Comparison of ENCODE assay signal across 20 cellular contexts in the genomic region with DNA sequence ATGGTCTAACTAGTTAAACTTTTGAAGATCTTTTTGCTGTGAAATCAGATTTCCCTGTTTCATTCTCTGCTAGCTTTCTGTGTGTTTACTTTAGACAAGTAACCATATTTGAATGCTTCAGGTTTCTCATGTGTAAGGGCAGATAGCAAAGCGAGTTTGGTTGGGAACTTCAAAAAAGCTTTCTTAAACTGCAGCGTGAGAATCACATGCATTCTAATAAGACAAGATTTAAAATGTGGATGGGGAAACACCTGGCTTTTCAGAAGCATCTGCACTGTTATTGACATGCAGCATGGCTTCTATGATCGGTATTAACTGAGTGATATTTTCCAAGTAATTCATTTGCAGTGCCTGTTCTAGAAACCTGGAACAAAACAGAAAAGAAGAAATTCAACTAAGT.
DNase-seq lines count a peak whose midpoint lies in the region; ATAC-seq lines count a peak whose summit lies in the region.
"Had no signal": no experiment of that assay in that cellular context is flagged by ENCODE, and none has a peak within 500 bp of the region (broad histone marks: within the 10 kb centered on the region; RNA-seq: fewer than 3 reads in every experiment).

No MANE protein-coding gene starts in this region.

- H3K4me3 ChIP-seq in neuronal stem cell (ENCODE audit: low read length in 2 of 2) = no peak overlapping the region
- H3K4me3 ChIP-seq: psoas muscle, skin epidermis, stomach had no signal

- no peak overlapping the region for H2BK5ac ChIP-seq in neuronal stem cell (ENCODE audit: low read length)

- no peak overlapping the region for H3K4ac ChIP-seq in neuronal stem cell (ENCODE audit: low read length)

- H4K91ac ChIP-seq in neuronal stem cell (ENCODE audit: low read depth, low read length, poor library complexity) = no peak overlapping the region

- no peak overlapping the region for H2BK12ac ChIP-seq in neuronal stem cell (ENCODE audit: low read length)

- no peak overlapping the region for H4K8ac ChIP-seq in neuronal stem cell (ENCODE audit: low read depth, low read length)

- no peak overlapping the region for H3K27ac ChIP-seq in neuronal stem cell (replicated peaks; ENCODE audit: low read length)
- H3K27ac ChIP-seq: KMS-11, psoas muscle, skin epidermis, stomach had no signal

- no peak overlapping the region for H3K14ac ChIP-seq in neuronal stem cell (ENCODE audit: low read length)

- H3K9ac ChIP-seq in neuronal stem cell (ENCODE audit: low read depth, low read length, poor library complexity) = no peak overlapping the region
- H3K9ac ChIP-seq: KMS-11 had no signal

- no peak overlapping the region for H2BK15ac ChIP-seq in neuronal stem cell (ENCODE audit: low read length)

- no peaks in the 10 kb centered on the region for H3K79me1 ChIP-seq in neuronal stem cell (ENCODE audit: low read depth, low read length)

- H3K18ac ChIP-seq in neuronal stem cell (ENCODE audit: low read length) = no peak overlapping the region

- H2AFZ ChIP-seq in neuronal stem cell (ENCODE audit: low read length) = peak overlapping the region; percentile 9

- WGBS in neuronal stem cell (ENCODE audit: extremely low coverage in 2 of 2, insufficient read length in 2 of 2, insufficient replicate concordance in 1 of 2), 2 donors = no CpG with 5 or more reads among the region's 3 CpGs

- no peaks in the 10 kb centered on the region for H3K27me3 ChIP-seq in neuronal stem cell (ENCODE audit: control insufficient read depth in 3 of 3, insufficient read depth in 3 of 3, low read depth in 1 of 3, low read length in 3 of 3)
- H3K27me3 ChIP-seq: stomach had no signal

- ATAC-seq in GM19324 (IDR thresholded peaks at IDR 0.05; ENCODE audit: low FRiP score, unreplicated experiment) = peak; percentile 46
- peak; percentile 42 for ATAC-seq in GM21786 (IDR thresholded peaks at IDR 0.05; ENCODE audit: unreplicated experiment)
- ATAC-seq in HG03175 (IDR thresholded peaks at IDR 0.05; ENCODE audit: unreplicated experiment) = peak; percentile 44
- no peak for ATAC-seq in GM21825 (IDR thresholded peaks at IDR 0.05; ENCODE audit: unreplicated experiment)
- ATAC-seq: effector memory CD8-positive, alpha-beta T cell; left colon; psoas muscle had no signal

- DNase-seq in neuronal stem cell (ENCODE audit: low spot score) (no peak), Ammon's horn (ENCODE audit: low spot score) (no peak), globus pallidus (ENCODE audit: low spot score) (no peak)
- DNase-seq in stimulated activated CD4-positive, alpha-beta T cell treated with anti-CD3 and anti-CD28 coated beads, Interleukin-2, amount 100 ng/mL, for 24 hours = no peak
- DNase-seq: activated CD8-positive, alpha-beta memory T cell treated with anti-CD3 and anti-CD28 coated beads for 24 hours; activated naive CD8-positive, alpha-beta T cell treated with anti-CD3 and anti-CD28 coated beads, Interleukin-2, amount 10 ng/mL, durations not matched to agents 7 days and 5 days; effector memory CD8-positive, alpha-beta T cell; glutamatergic neuron; left colon; NCI-H2029; psoas muscle; stimulated activated CD4-positive, alpha-beta T cell treated with anti-CD3 and anti-CD28 coated beads, Interleukin-4, amount 100 ng/mL, for 1 hour; stomach; trophoblast cell had no signal

- H3K4me2 ChIP-seq in neuronal stem cell (ENCODE audit: insufficient read depth, low read length, poor library complexity, severe bottlenecking) = no peak overlapping the region
- H3K4me2 ChIP-seq: KMS-11 had no signal

- H2BK120ac ChIP-seq in neuronal stem cell (ENCODE audit: low read depth, low read length) = no peak overlapping the region

- no peak overlapping the region for H3K23ac ChIP-seq in neuronal stem cell (ENCODE audit: low read depth, low read length, poor library complexity)

- H3K4me1 ChIP-seq in neuronal stem cell (ENCODE audit: control insufficient read depth in 2 of 2, insufficient read depth in 1 of 2, low read depth in 1 of 2, low read length in 2 of 2) = peaks cover 0 to 5% of the 10 kb centered on the region in 2 donors
- H3K4me1 ChIP-seq: psoas muscle, stomach had no signal

- no peak overlapping the region for H2AK5ac ChIP-seq in neuronal stem cell (ENCODE audit: low read depth, low read length)

- H3K9me3 ChIP-seq in neuronal stem cell (replicated peaks in 1 of 2; ENCODE audit: control insufficient read depth in 2 of 2, insufficient read depth in 1 of 2, low read depth in 1 of 2, low read length in 2 of 2) = no peaks in the 10 kb centered on the region
- H3K9me3 ChIP-seq: psoas muscle, stomach had no signal

- no peaks in the 10 kb centered on the region for H3K36me3 ChIP-seq in neuronal stem cell (replicated peaks in 1 of 2; ENCODE audit: control insufficient read depth in 2 of 2, insufficient read depth in 2 of 2, low read length in 2 of 2)
- H3K36me3 ChIP-seq: stomach had no signal
